Comparison of ENCODE assay signal across 10 cellular contexts in the genomic region with DNA sequence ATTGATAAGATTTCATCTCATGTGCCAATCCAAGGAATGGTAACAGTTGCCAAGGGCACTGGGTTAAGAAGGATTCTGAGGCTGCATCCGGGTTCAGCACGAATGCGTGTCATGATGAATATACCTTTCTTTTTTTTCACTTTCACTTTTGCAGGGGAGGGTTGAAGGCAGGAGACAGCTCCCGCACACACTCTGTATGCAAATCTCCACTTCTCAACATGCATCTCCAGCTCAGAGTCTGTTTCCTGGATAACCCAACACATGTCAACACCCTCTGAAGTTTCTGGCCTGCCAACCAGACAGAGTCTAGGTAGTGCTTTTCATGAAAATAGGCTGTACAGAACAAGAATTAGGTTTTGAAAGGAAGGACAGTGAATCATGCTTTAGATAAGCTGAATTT. TPM values are rescaled to one million over a fixed set of nuclear protein-coding genes. Genes with fewer than 3 reads are reported as not detected.
DNase-seq lines count a peak whose midpoint lies in the region; ATAC-seq and TF ChIP-seq lines count a peak whose summit lies in the region.
"Had no signal": no experiment of that assay in that cellular context is flagged by ENCODE, and none has a peak within 500 bp of the region (broad histone marks: within the 10 kb centered on the region; RNA-seq: fewer than 3 reads in every experiment).

No MANE protein-coding gene starts in this region.

- H3K27ac Mint-ChIP-seq in activated naive CD8-positive, alpha-beta T cell treated with anti-CD3 and anti-CD28 coated beads, Interleukin-2, amount 50 U/mL, for 24 hours: peak overlapping the region; percentile 78

- peaks cover 46% of the 10 kb centered on the region for H3K36me3 Mint-ChIP-seq in activated naive CD8-positive, alpha-beta T cell treated with anti-CD3 and anti-CD28 coated beads, Interleukin-2, amount 50 U/mL, for 24 hours (ENCODE audit: low read depth)

- no peaks in the 10 kb centered on the region for H3K27me3 ChIP-seq in dorsolateral prefrontal cortex

- peak; percentile 65 for DNase-seq in GM10266 (ENCODE audit: extremely low spot score)
- peak; percentile 39 for DNase-seq in GM20000 (ENCODE audit: low spot score)
- DNase-seq in activated naive CD8-positive, alpha-beta T cell treated with anti-CD3 and anti-CD28 coated beads, Interleukin-2, amount 50 U/mL, for 24 hours: no peak
- DNase-seq in NCI-H774 (lab: John Stamatoyannopoulos, UW): no peak
- DNase-seq in dorsolateral prefrontal cortex: no peak
- DNase-seq in NCI-H1092 treated with DMSO at 0.1 percent for 48 hours (lab: John Stamatoyannopoulos, UW): no peak
- no peak for DNase-seq in GM03348 (ENCODE audit: low spot score)
- DNase-seq: DMS153, kidney had no signal

- H3K27me3 Mint-ChIP-seq in activated naive CD8-positive, alpha-beta T cell treated with anti-CD3 and anti-CD28 coated beads, Interleukin-2, amount 50 U/mL, for 24 hours: no peaks in the 10 kb centered on the region

- no peaks in the 10 kb centered on the region for H3K9me3 Mint-ChIP-seq in activated naive CD8-positive, alpha-beta T cell treated with anti-CD3 and anti-CD28 coated beads, Interleukin-2, amount 50 U/mL, for 24 hours

- intact Hi-C loops in dorsolateral prefrontal cortex (cut with DNase I): no loop called here

- H3K4me3 Mint-ChIP-seq in activated naive CD8-positive, alpha-beta T cell treated with anti-CD3 and anti-CD28 coated beads, Interleukin-2, amount 50 U/mL, for 24 hours: peak overlapping the region; percentile 2

- H3K4me3 ChIP-seq in dorsolateral prefrontal cortex: no peak overlapping the region

- peak; percentile 99 for ATAC-seq in HG03280 (IDR thresholded peaks at IDR 0.05; ENCODE audit: unreplicated experiment)
- ATAC-seq in activated naive CD8-positive, alpha-beta T cell treated with anti-CD3 and anti-CD28 coated beads, Interleukin-2, amount 50 U/mL, for 24 hours: peak; percentile 76

- no peak overlapping the region for H3K27ac ChIP-seq in dorsolateral prefrontal cortex

- H3K4me1 Mint-ChIP-seq in activated naive CD8-positive, alpha-beta T cell treated with anti-CD3 and anti-CD28 coated beads, Interleukin-2, amount 50 U/mL, for 24 hours: peaks cover 12% of the 10 kb centered on the region

- TF ChIP-seq CTCF in GM10266 (IDR thresholded peaks at IDR 0.05; ENCODE audit: control insufficient read depth, insufficient read depth, low read depth, missing control alignments): no peak
- TF ChIP-seq CTCF in GM20000 (IDR thresholded peaks at IDR 0.05; ENCODE audit: extremely low read depth, missing control alignments): no peak
- no peak for TF ChIP-seq CTCF in dorsolateral prefrontal cortex (IDR thresholded peaks at IDR 0.05 in 54 of 56, conservative IDR thresholded peaks at IDR 0.05 in 2 of 56; ENCODE audit: low read depth in 1 of 56, partially characterized antibody in 56 of 56)

RNA-seq across cellular contexts. Expression of gene B4GALT4, which starts 21.6 kb away (rescaled TPM):
- 10 to 100 TPM in 116 of 120 experiments, 1 to 10 TPM in 4; 7.4 to 34.5 (median 16.0) TPM for total RNA-seq in dorsolateral prefrontal cortex

RNA-seq across cellular contexts. Expression of gene UPK1B, which starts 45.7 kb away (rescaled TPM):
- 1 to 10 TPM in 7 of 120 experiments, under 1 TPM in 9, not detected in 104; 0.17 to 4.4 (median 0.72) TPM for total RNA-seq in dorsolateral prefrontal cortex

Comparison
In these comparisons a context has a peak if more than half of its experiments do, and no peak if none do; other contexts are left out.
1. DNase-seq: peak in GM10266 (single experiment) and GM20000 (single experiment); none in activated naive CD8-positive, alpha-beta T cell treated with anti-CD3 and anti-CD28 coated beads, Interleukin-2, amount 50 U/mL, for 24 hours (single experiment), NCI-H774 (single experiment), dorsolateral prefrontal cortex (0 of 10), NCI-H1092 treated with DMSO at 0.1 percent for 48 hours (single experiment) and GM03348 (single experiment).